8 cellular contexts compared by ENCODE assay signal in the genomic region with DNA sequence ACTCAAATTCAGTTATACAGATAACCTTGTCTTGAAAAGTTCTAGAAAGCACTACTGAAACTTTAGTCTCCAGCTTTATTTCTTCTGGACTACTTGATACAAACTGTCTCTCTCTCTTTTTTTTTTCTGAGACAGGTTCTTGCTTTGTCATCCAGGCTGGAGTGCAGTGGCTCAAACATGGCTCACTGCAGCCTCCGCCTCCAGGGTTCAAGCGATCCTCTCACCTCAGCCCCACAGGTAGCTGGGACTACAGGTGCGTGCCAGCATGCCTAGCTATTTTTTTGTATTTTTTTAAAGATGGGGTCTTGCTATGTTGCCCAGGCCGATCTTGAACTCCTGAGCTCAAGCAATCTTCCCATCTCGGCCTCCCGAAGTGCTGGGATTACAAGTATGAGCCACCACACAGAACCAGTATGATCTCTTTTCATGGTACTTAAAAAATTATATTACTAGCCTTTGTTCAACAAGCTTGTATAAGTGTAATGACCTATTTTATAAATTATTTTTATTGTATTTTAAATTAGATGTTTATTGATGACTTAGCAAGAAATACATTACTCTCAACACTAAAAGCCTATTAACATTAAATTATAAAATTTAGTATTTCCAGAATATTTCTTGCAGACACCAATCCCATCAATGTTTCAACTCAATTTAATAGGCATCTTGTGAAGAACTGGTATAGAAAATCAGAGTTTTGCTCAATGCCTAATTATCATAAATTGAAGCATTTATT. TPM values are rescaled to one million over a fixed set of nuclear protein-coding genes. Genes with fewer than 3 reads are reported as not detected.
DNase-seq lines count a peak whose midpoint lies in the region; ATAC-seq, FAIRE-seq and TF ChIP-seq lines count a peak whose summit lies in the region.
"Had no signal": no experiment of that assay in that cellular context is flagged by ENCODE, and none has a peak within 500 bp of the region (broad histone marks: within the 10 kb centered on the region; RNA-seq: fewer than 3 reads in every experiment).

No MANE protein-coding gene starts in this region.

- no peaks in the 10 kb centered on the region for H3K9me3 ChIP-seq in pancreas

- peaks cover 12% of the 10 kb centered on the region for H3K4me1 Mint-ChIP-seq in HFFc6 (ENCODE audit: low read depth)
- H3K4me1 Mint-ChIP-seq in activated naive CD8-positive, alpha-beta T cell (ENCODE audit: low read depth): peaks cover 17% of the 10 kb centered on the region

- no peaks in the 10 kb centered on the region for H3K36me3 Mint-ChIP-seq in HFFc6 (ENCODE audit: low read depth)
- H3K36me3 Mint-ChIP-seq in activated naive CD8-positive, alpha-beta T cell: no peaks in the 10 kb centered on the region

- DNase-seq in HFFc6 (no peak), pancreas (no peak), SIG-M5 (lab: John Stamatoyannopoulos, UW) (no peak), head of caudate nucleus (no peak), NCI-H82 treated with DMSO at 0.1 percent for 48 hours (lab: John Stamatoyannopoulos, UW; ENCODE audit: unreplicated experiment) (no peak)
- DNase-seq: NCI-H1694 had no signal

- FAIRE-seq in G401.6 (lab: Jason Lieb, UNC): peak; percentile 44
- peak; percentile 13 for FAIRE-seq in pancreas (lab: Jason Lieb, UNC)

- H3K27me3 Mint-ChIP-seq in HFFc6 (ENCODE audit: insufficient read depth): peaks cover 17% of the 10 kb centered on the region
- no peaks in the 10 kb centered on the region for H3K27me3 Mint-ChIP-seq in activated naive CD8-positive, alpha-beta T cell

- intact Hi-C loops in pancreas (cut with DNase I): no loop called here
- intact Hi-C loops in head of caudate nucleus (cut with DNase I): no loop called here

- no peak overlapping the region for H3K27ac Mint-ChIP-seq in HFFc6
- H3K27ac Mint-ChIP-seq in activated naive CD8-positive, alpha-beta T cell: peak overlapping the region; percentile 92

- H3K36me3 ChIP-seq in pancreas: no peaks in the 10 kb centered on the region

- H3K4me1 ChIP-seq in pancreas: no peaks in the 10 kb centered on the region

- peak overlapping the region; percentile 79 for H3K4me3 Mint-ChIP-seq in HFFc6
- peak overlapping the region; percentile 78 for H3K4me3 Mint-ChIP-seq in activated naive CD8-positive, alpha-beta T cell

- H3K27ac ChIP-seq in pancreas: no peak overlapping the region

- no peaks in the 10 kb centered on the region for H3K9me3 Mint-ChIP-seq in HFFc6
- no peaks in the 10 kb centered on the region for H3K9me3 Mint-ChIP-seq in activated naive CD8-positive, alpha-beta T cell (ENCODE audit: low read depth)

- WGBS in pancreas, 2 donors: 77 to 80% methylated on average over 6 of the region's 6 CpGs

- H3K27me3 ChIP-seq in pancreas: no peaks in the 10 kb centered on the region

- ATAC-seq in pancreas: no peak

- H3K4me3 ChIP-seq in pancreas: no peak overlapping the region

- TF ChIP-seq CTCF in HFFc6 (IDR thresholded peaks at IDR 0.05) (no peak), pancreas (IDR thresholded peaks at IDR 0.05) (no peak)

RNA-seq across cellular contexts. Expression of a gene that starts 36.1 kb away (rescaled TPM):
- 10 to 100 TPM; 12.5 to 17.1 (median 14.0) TPM for total RNA-seq in HFFc6 (2021; fragmentation: NEBNext Ultra II Directional; extraction: Animal tissue kit (Norgen Biotek cat#: 25700))
- 10 to 100 TPM in 2 of 6 donors, 1 to 10 TPM in 4; 6.5 to 16.2 (median 8.7) TPM for total RNA-seq in pancreas
- polyA plus RNA-seq in pancreas: 10 to 100 TPM in 1 of 2 donors, 1 to 10 TPM in 1; 6.5 to 10.1 TPM
